Comparison of ENCODE assay signal across 19 cellular contexts in the genomic region with DNA sequence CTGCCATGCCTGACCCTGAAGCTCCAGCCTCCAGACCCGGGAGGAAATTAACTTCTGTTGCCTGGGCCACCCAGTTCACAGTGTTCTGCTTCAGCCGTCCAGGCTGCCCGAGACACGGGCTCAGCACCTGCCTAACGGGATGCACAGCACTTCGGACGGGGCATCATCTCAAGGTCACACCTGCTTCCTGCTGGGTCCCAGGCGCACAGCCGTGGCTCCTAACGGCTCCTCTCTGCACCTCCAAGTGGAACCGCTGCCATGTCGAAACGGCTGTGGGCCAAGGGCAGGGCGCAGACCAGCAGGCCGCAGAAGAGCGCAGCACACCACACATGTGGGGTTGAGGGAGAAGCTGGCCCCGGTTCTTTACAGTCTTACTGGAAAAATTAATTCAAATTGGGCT.
"Had no signal": no experiment of that assay in that cellular context is flagged by ENCODE, and none has a peak within 500 bp of the region (broad histone marks: within the 10 kb centered on the region; RNA-seq: fewer than 3 reads in every experiment).

No MANE protein-coding gene starts in this region.

- ATAC-seq: esophagus mucosa, heart left ventricle, natural killer cell, pancreas, psoas muscle, right lobe of liver had no signal

- H3K9me3 ChIP-seq: heart left ventricle, pancreas, psoas muscle, right lobe of liver, vagina had no signal

- H3K36me3 Mint-ChIP-seq: natural killer cell had no signal

- H3K4me3 ChIP-seq: coronary artery, heart left ventricle, pancreas, psoas muscle, right lobe of liver, skin epidermis, vagina had no signal

- H3K27ac ChIP-seq: coronary artery, heart left ventricle, pancreas, psoas muscle, right lobe of liver, skin epidermis, vagina had no signal

- H3K27me3 ChIP-seq: heart left ventricle, pancreas, right lobe of liver, vagina had no signal

- H3K27me3 Mint-ChIP-seq: type B pancreatic cell had no signal

- H3K4me1 ChIP-seq: heart left ventricle, pancreas, psoas muscle, right lobe of liver, vagina had no signal

- H3K36me3 ChIP-seq: pancreas, right lobe of liver, vagina had no signal

- H3K9me3 Mint-ChIP-seq: mesothelial cell of epicardium, type B pancreatic cell had no signal

- H3K4me3 Mint-ChIP-seq: mesothelial cell of epicardium, natural killer cell, neural crest cell, type B pancreatic cell had no signal

- DNase-seq: effector CD4-positive, alpha-beta T cell; hippocampal formation; kidney glomerular epithelial cell; natural killer cell; nucleus accumbens; pancreas; psoas muscle; retina; stimulated activated CD4-positive, alpha-beta T cell treated with anti-CD3 and anti-CD28 coated beads, Interleukin-12 subunit alpha, Interleukin-12 subunit beta, amount 100 ng/mL, for 4 hours; stimulated activated naive CD4-positive, alpha-beta T cell treated with Interleukin-2 at 50 U/mL for 16 hours had no signal

- H3K27ac Mint-ChIP-seq: mesothelial cell of epicardium, natural killer cell, type B pancreatic cell had no signal

- H3K4me1 Mint-ChIP-seq: mesothelial cell of epicardium, neural crest cell had no signal
